24 cellular contexts compared by ENCODE assay signal in the genomic region with DNA sequence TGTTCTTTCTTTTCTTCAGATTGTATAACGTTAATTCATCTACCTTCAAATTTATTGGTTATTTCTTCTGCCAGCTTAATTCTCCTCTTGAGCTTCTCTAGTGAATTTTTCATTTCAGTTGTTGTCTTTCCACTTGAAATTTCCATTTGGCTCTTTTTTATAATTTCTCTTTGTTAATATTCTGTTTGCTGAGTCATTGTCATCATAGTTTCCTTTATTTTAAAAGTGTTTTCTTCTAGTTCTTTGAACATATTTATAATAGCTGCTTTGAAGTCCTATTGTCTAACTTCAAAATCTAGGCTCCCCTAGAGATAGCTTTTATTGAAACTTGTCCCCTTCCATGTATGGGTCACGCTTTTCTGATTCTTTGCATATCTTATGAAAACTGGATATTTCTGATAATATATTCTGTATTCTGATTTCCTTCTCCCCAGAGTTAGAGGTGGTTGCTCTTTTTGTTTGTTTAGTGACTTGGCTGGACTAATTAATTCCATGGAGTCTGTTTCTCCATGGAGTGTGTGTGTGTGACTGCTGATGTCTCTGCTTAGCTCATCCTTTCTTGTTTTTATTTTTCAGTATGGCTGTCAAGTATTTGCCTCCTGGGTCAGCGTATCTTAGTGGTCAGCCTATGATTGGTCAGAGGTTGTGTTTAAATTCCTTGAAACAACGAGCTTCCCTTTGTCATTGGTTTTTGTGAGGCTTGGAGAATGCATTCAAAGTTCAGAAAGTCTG. TPM values are rescaled to one million over a fixed set of nuclear protein-coding genes. Genes with fewer than 3 reads are reported as not detected.
DNase-seq lines count a peak whose midpoint lies in the region; ATAC-seq, FAIRE-seq and TF ChIP-seq lines count a peak whose summit lies in the region.
"Had no signal": no experiment of that assay in that cellular context is flagged by ENCODE, and none has a peak within 500 bp of the region (broad histone marks: within the 10 kb centered on the region; RNA-seq: fewer than 3 reads in every experiment).

No MANE protein-coding gene starts in this region.

- H3K79me2 ChIP-seq in endothelial cell of umbilical vein (ENCODE audit: control insufficient read depth, insufficient read depth, low read length) = no peaks in the 10 kb centered on the region

- no peak for FAIRE-seq in endothelial cell of umbilical vein (lab: Jason Lieb, UNC)

- H3K36me3 ChIP-seq in Panc1 (ENCODE audit: control insufficient read depth, insufficient read depth, low read length) (no peaks in the 10 kb centered on the region), endothelial cell of umbilical vein (ENCODE audit: control insufficient read depth in 2 of 2, extremely low read depth in 1 of 2, insufficient read depth in 2 of 2, low read length in 2 of 2) (no peaks in the 10 kb centered on the region), mesodermal cell (ENCODE audit: control insufficient read depth, insufficient read depth, low read length) (no peaks in the 10 kb centered on the region), WERI-Rb-1 (no peaks in the 10 kb centered on the region)
- H3K36me3 ChIP-seq: heart left ventricle had no signal

- H3K9me1 ChIP-seq in endothelial cell of umbilical vein (replicated peaks; ENCODE audit: control insufficient read depth, extremely low read depth, insufficient read depth, low read length) = no peaks in the 10 kb centered on the region

- H2AFZ ChIP-seq in endothelial cell of umbilical vein (ENCODE audit: low read depth, low read length) = no peak overlapping the region

- TF ChIP-seq CTCF in Panc1 (IDR thresholded peaks at IDR 0.05) = no peak
- no peak for TF ChIP-seq CTCF in endothelial cell of umbilical vein (IDR thresholded peaks at IDR 0.05; ENCODE audit: extremely low read depth in 1 of 2, insufficient read depth in 1 of 2, low read depth in 1 of 2, low read length in 2 of 2)
- TF ChIP-seq CTCF in WERI-Rb-1 (IDR thresholded peaks at IDR 0.05; ENCODE audit: low read depth, low read length) = no peak

- H3K9ac ChIP-seq in endothelial cell of umbilical vein (replicated peaks; ENCODE audit: extremely low read depth, insufficient read depth, low read length) = no peak overlapping the region
- H3K9ac ChIP-seq: KMS-11 had no signal

- intact Hi-C loops in Panc1 (cut with micrococcal nuclease; ENCODE audit: unreplicated experiment) (no loop called here), endothelial cell of umbilical vein (cut with micrococcal nuclease) (no loop called here)

- H3K27ac ChIP-seq in Panc1 (ENCODE audit: low read length) (no peak overlapping the region), endothelial cell of umbilical vein (ENCODE audit: insufficient read depth, low read depth, low read length) (no peak overlapping the region), mesodermal cell (ENCODE audit: low read depth, low read length, severe bottlenecking) (peak overlapping the region; percentile 63), WERI-Rb-1 (no peak overlapping the region)
- H3K27ac ChIP-seq: coronary artery, heart left ventricle, KMS-11 had no signal

- in situ Hi-C loops in Panc1 (cut with HindIII; ENCODE audit: low pct_unique_long_range_greater_than_20kb, low sequenced_read_pairs) = no loop called here

- H3K9me3 ChIP-seq in Panc1 (ENCODE audit: control insufficient read depth, insufficient read depth, low read depth, low read length) (no peaks in the 10 kb centered on the region), endothelial cell of umbilical vein (replicated peaks; ENCODE audit: control insufficient read depth, insufficient read depth, low read length) (no peaks in the 10 kb centered on the region), mesodermal cell (ENCODE audit: control insufficient read depth, low read length) (no peaks in the 10 kb centered on the region), WERI-Rb-1 (ENCODE audit: severe bottlenecking) (no peaks in the 10 kb centered on the region)
- H3K9me3 ChIP-seq: heart left ventricle had no signal

- dilution Hi-C loops in endothelial cell of umbilical vein (cut with MboI; ENCODE audit: extremely low pct_ligation_motif_present, low sequenced_read_pairs) = no loop called here

- WGBS in mesodermal cell (ENCODE audit: insufficient coverage in 2 of 2), 2 experiments = 83 to 100% methylated on average over 1 to 3 of the region's 4 CpGs

- POLR2A ChIA-PET in Panc1 (lab: Charles Lee) = no interaction called here
- POLR2A ChIA-PET in endothelial cell of umbilical vein (lab: Charles Lee) = no interaction called here

- no peaks in the 10 kb centered on the region for H4K20me1 ChIP-seq in endothelial cell of umbilical vein (replicated peaks; ENCODE audit: control insufficient read depth, extremely low read depth, insufficient read depth, low read length)

- no peaks in the 10 kb centered on the region for H3K27me3 ChIP-seq in Panc1 (ENCODE audit: control insufficient read depth, insufficient read depth, low read length)
- H3K27me3 ChIP-seq in endothelial cell of umbilical vein (ENCODE audit: control insufficient read depth in 2 of 2, insufficient read depth in 2 of 2, low read length in 2 of 2) = no peaks in the 10 kb centered on the region
- no peaks in the 10 kb centered on the region for H3K27me3 ChIP-seq in WERI-Rb-1 (ENCODE audit: insufficient read depth, low read depth, severe bottlenecking)
- H3K27me3 ChIP-seq: heart left ventricle had no signal

- H3K4me3 ChIP-seq in Panc1 (ENCODE audit: low read depth in 2 of 2, low read length in 2 of 2) (no peak overlapping the region), endothelial cell of umbilical vein (replicated peaks in 1 of 3; ENCODE audit: insufficient read depth in 1 of 3, low read depth in 1 of 3, low read length in 3 of 3) (no peak overlapping the region), mesodermal cell (ENCODE audit: extremely low read depth, insufficient read depth, low read length, poor library complexity, severe bottlenecking) (no peak overlapping the region), WERI-Rb-1 (ENCODE audit: low read depth, low read length) (no peak overlapping the region)
- H3K4me3 ChIP-seq: coronary artery, heart left ventricle had no signal

- CTCF ChIA-PET in Panc1 (lab: Charles Lee) = interaction anchor here (0.6 kb wide), 1 partner anchor 284 kb away, joined by 3 read pairs; no protein-coding TSS in a partner anchor
- CTCF ChIA-PET in endothelial cell of umbilical vein (lab: Charles Lee) = interaction anchor here (1.0 to 1.4 kb wide), 2 partner anchors 15 to 19 kb away, joined by 3 to 8 read pairs; no protein-coding TSS in a partner anchor

- no peak for TF ChIP-seq POLR2A in endothelial cell of umbilical vein (IDR thresholded peaks at IDR 0.05; ENCODE audit: low read depth, low read length)

- peak; percentile 42; the same call in 1 of the 2 replicates for ATAC-seq in Panc1
- no peak for ATAC-seq in HG02938 (IDR thresholded peaks at IDR 0.05; ENCODE audit: unreplicated experiment)
- ATAC-seq: activated T-helper 17 cell treated with anti-CD3 and anti-CD28 coated beads, Interleukin-2, amount 50 U/mL, for 72 hours; HCT116; heart left ventricle; left ventricle myocardium superior; sciatic nerve had no signal

- peak; percentile 12 for DNase-seq in EL
- no peak for DNase-seq in Panc1 (ENCODE audit: low read depth, low spot score)
- DNase-seq in endothelial cell of umbilical vein (ENCODE audit: low read depth, low spot score) = peak; percentile 13
- DNase-seq in NCI-H1436 treated with DMSO at 0.1 percent for 48 hours (lab: John Stamatoyannopoulos, UW) = no peak
- no peak for DNase-seq in WERI-Rb-1
- no peak for DNase-seq in mucosa of gallbladder (ENCODE audit: low spot score)
- DNase-seq: activated CD4-positive, alpha-beta T cell treated with anti-CD3 and anti-CD28 coated beads, Interleukin-2, amount 50 U/mL, for 4 hours; activated CD8-positive, alpha-beta memory T cell treated with anti-CD3 and anti-CD28 coated beads, Interleukin-2, amount 50 U/mL, for 4 hours; activated naive CD8-positive, alpha-beta T cell treated with anti-CD3 and anti-CD28 coated beads for 36 hours; GDM1; heart left ventricle; left ventricle myocardium superior; NCI-H2029; NCI-H345; nephron progenitor cell; posterior cingulate gyrus; T-helper 2 cell had no signal

- H3K4me1 ChIP-seq in Panc1 (ENCODE audit: control insufficient read depth, insufficient read depth, low read length) = peaks cover 4% of the 10 kb centered on the region; the same call in 1 of the 2 replicates
- peaks cover 5% of the 10 kb centered on the region for H3K4me1 ChIP-seq in endothelial cell of umbilical vein (ENCODE audit: control insufficient read depth, extremely low read depth, insufficient read depth, low read length)
- H3K4me1 ChIP-seq in mesodermal cell (ENCODE audit: control insufficient read depth, insufficient read depth, low read length, poor library complexity, severe bottlenecking) = peaks cover 6% of the 10 kb centered on the region

- BruUV-seq in Panc1 (replicated peaks; lab: Mats Ljungman, UMichigan) (no TSS peak), endothelial cell of umbilical vein (replicated peaks; lab: Mats Ljungman, UMichigan) (no TSS peak)

- no peak overlapping the region for H3K4me2 ChIP-seq in endothelial cell of umbilical vein (ENCODE audit: insufficient read depth, low read length)
- H3K4me2 ChIP-seq: KMS-11 had no signal

TF ChIP-seq in endothelial cell of umbilical vein, 7 proteins besides CTCF, POLR2A, EP300 and RAD21 (continues in another document):
- TF ChIP-seq JUN (IDR thresholded peaks at IDR 0.05; ENCODE audit: borderline replicate concordance, insufficient read depth, insufficient read length, low read depth) = no peak
- TF ChIP-seq, protein P1, sequence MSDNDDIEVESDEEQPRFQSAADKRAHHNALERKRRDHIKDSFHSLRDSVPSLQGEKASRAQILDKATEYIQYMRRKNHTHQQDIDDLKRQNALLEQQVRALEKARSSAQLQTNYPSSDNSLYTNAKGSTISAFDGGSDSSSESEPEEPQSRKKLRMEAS (IDR thresholded peaks at IDR 0.05; ENCODE audit: insufficient read depth, insufficient read length) = no peak
- TF ChIP-seq MYC (IDR thresholded peaks at IDR 0.05; ENCODE audit: low read depth, low read length) = no peak
- TF ChIP-seq GATA2 (IDR thresholded peaks at IDR 0.05; ENCODE audit: insufficient read depth, insufficient read length, low read depth, low read length) = no peak
- no peak for TF ChIP-seq POLR2AphosphoS5 (IDR thresholded peaks at IDR 0.05; ENCODE audit: insufficient read depth, low read depth, low read length)

RNA-seq across cellular contexts. Expression of a gene that starts 47.6 kb away (rescaled TPM):
- total RNA-seq in Panc1 (2021; ENCODE audit: unreplicated experiment) (28.1 TPM), endothelial cell of umbilical vein (31.2 and 31.5 TPM in 2 replicates), mucosa of gallbladder (36.3 TPM)
- 20.6 TPM for polyA plus RNA-seq in Panc1 (2012; ENCODE audit: insufficient read length)
- polyA plus RNA-seq in endothelial cell of umbilical vein = 14.6 and 16.0 TPM in 2 replicates
- polyA plus RNA-seq in endothelial cell of umbilical vein (2011; cell fraction: cytosol; rRNA removed) = 11.7 and 12.2 TPM in 2 replicates
- polyA plus RNA-seq in endothelial cell of umbilical vein (2011; cell fraction: nucleus; rRNA removed) = 46.4 and 50.7 TPM in 2 replicates
- 16.4 and 18.6 TPM in 2 replicates for polyA plus RNA-seq in endothelial cell of umbilical vein (2012)
- polyA minus RNA-seq in endothelial cell of umbilical vein = 16.6 and 18.9 TPM in 2 replicates
- 5.9 TPM for polyA minus RNA-seq in endothelial cell of umbilical vein (2011; cell fraction: cytosol; rRNA and poly(A)+ RNA removed)
- 37.5 and 44.7 TPM in 2 replicates for polyA minus RNA-seq in endothelial cell of umbilical vein (2011; cell fraction: nucleus; rRNA and poly(A)+ RNA removed)
- polyA plus RNA-seq in mesodermal cell (2013, experiment 1 of 2) = 17.7 TPM
- polyA plus RNA-seq in mesodermal cell (2013, experiment 2 of 2) = 15.5 TPM

Comparison
In these comparisons a context has a peak if more than half of its experiments do, and no peak if none do; other contexts are left out.
1. DNase-seq: peak in EL (single experiment) and endothelial cell of umbilical vein (single experiment); none in Panc1 (single experiment), NCI-H1436 treated with DMSO at 0.1 percent for 48 hours (single experiment), WERI-Rb-1 (single experiment) and mucosa of gallbladder (single experiment).